ENCODE assay signal across 9 cellular contexts in genomic region chr7:69739182-69739581, GRCh38.
A peak's percentile ranks its signal among the peaks of the same experiment; 100 is the strongest.
DNase-seq lines count a peak whose midpoint lies in the region; ATAC-seq and TF ChIP-seq lines count a peak whose summit lies in the region.
"Had no signal": no experiment of that assay in that cellular context is flagged by ENCODE, and none has a peak within 500 bp of the region (broad histone marks: within the 10 kb centered on the region; RNA-seq: fewer than 3 reads in every experiment).

No MANE protein-coding gene starts in this region.

- H3K4me1 ChIP-seq in suprapubic skin, result peaks cover 30% of the 10 kb centered on the region

- 70% methylated on average over 1 of the region's 1 CpG for WGBS in suprapubic skin

- H3K27me3 ChIP-seq in neural cell (ENCODE audit: insufficient read depth, low read depth, low read length) (no peaks in the 10 kb centered on the region), suprapubic skin (no peaks in the 10 kb centered on the region)

- H3F3A ChIP-seq in neural cell (ENCODE audit: insufficient read depth, low read length, poor library complexity, severe bottlenecking), result peaks cover 5% of the 10 kb centered on the region

- no peak for TF ChIP-seq CTCF in neural cell (IDR thresholded peaks at IDR 0.05; ENCODE audit: poor library complexity, severe bottlenecking)
- TF ChIP-seq CTCF in suprapubic skin (IDR thresholded peaks at IDR 0.05), result no peak

- H3K9me3 ChIP-seq in neural cell (ENCODE audit: low read length) (no peaks in the 10 kb centered on the region), suprapubic skin (no peaks in the 10 kb centered on the region)

- peaks cover 57% of the 10 kb centered on the region for H3K79me2 ChIP-seq in neural cell (replicated peaks; ENCODE audit: insufficient read depth, low read length)

- peak overlapping the region; percentile 77 for H3K4me2 ChIP-seq in neural cell (ENCODE audit: low read length)

- TF ChIP-seq RAD21 in neural cell (conservative IDR thresholded peaks at IDR 0.05), result no peak

- no peaks in the 10 kb centered on the region for H4K20me1 ChIP-seq in neural cell (ENCODE audit: insufficient read depth)

- H3K9ac ChIP-seq in neural cell (ENCODE audit: low read length), result peak overlapping the region; percentile 52

- no peaks in the 10 kb centered on the region for H3K36me3 ChIP-seq in neural cell (ENCODE audit: insufficient read depth, low read length)
- no peaks in the 10 kb centered on the region for H3K36me3 ChIP-seq in suprapubic skin

- ATAC-seq in GM18505 (IDR thresholded peaks at IDR 0.05; ENCODE audit: unreplicated experiment) (peak; percentile 55), GM21381 (IDR thresholded peaks at IDR 0.05; ENCODE audit: unreplicated experiment) (peak; percentile 67), HG03469 (IDR thresholded peaks at IDR 0.05; ENCODE audit: unreplicated experiment) (peak; percentile 55)

- no peak for TF ChIP-seq POLR2A in GM18505 (IDR thresholded peaks at IDR 0.05; ENCODE audit: borderline replicate concordance, extremely low read depth, insufficient read depth, insufficient read length)
- no peak for TF ChIP-seq POLR2A in suprapubic skin (IDR thresholded peaks at IDR 0.05)

- TF ChIP-seq EP300 in neural cell (conservative IDR thresholded peaks at IDR 0.05; ENCODE audit: poor library complexity, severe bottlenecking), result no peak
- TF ChIP-seq EP300 in suprapubic skin (IDR thresholded peaks at IDR 0.05), result no peak

- no peaks in the 10 kb centered on the region for H3K9me2 ChIP-seq in neural cell (ENCODE audit: insufficient read depth, low read length)

- no peak for DNase-seq in HUDEP-2 (lab: John Stamatoyannopoulos, UW; ENCODE audit: unreplicated experiment in 76 of 76)
- DNase-seq in amniotic stem cell (lab: John Stamatoyannopoulos, UW), result no peak
- no peak for DNase-seq in suprapubic skin (ENCODE audit: low spot score in 2 of 2)
- no peak for DNase-seq in NCI-H1436 treated with DMSO at 0.1 percent for 48 hours (lab: John Stamatoyannopoulos, UW)

- H3K4me3 ChIP-seq in neural cell (ENCODE audit: low read length) (peak overlapping the region; percentile 52), suprapubic skin (no peak overlapping the region)

- H2AFZ ChIP-seq in neural cell (ENCODE audit: low read depth, low read length), result no peak overlapping the region

- H3K27ac ChIP-seq in neural cell (ENCODE audit: low read length), result peak overlapping the region; percentile 88
- no peak overlapping the region for H3K27ac ChIP-seq in suprapubic skin
- H3K27ac ChIP-seq: HL-60 had no signal

TF ChIP-seq in neural cell, 6 proteins besides CTCF, POLR2A, EP300 and RAD21:
- no peak for TF ChIP-seq POLR2AphosphoS5 (IDR thresholded peaks at IDR 0.05)
- no peak for TF ChIP-seq TAF1 (IDR thresholded peaks at IDR 0.05; ENCODE audit: low read depth)
- TF ChIP-seq, protein P1, sequence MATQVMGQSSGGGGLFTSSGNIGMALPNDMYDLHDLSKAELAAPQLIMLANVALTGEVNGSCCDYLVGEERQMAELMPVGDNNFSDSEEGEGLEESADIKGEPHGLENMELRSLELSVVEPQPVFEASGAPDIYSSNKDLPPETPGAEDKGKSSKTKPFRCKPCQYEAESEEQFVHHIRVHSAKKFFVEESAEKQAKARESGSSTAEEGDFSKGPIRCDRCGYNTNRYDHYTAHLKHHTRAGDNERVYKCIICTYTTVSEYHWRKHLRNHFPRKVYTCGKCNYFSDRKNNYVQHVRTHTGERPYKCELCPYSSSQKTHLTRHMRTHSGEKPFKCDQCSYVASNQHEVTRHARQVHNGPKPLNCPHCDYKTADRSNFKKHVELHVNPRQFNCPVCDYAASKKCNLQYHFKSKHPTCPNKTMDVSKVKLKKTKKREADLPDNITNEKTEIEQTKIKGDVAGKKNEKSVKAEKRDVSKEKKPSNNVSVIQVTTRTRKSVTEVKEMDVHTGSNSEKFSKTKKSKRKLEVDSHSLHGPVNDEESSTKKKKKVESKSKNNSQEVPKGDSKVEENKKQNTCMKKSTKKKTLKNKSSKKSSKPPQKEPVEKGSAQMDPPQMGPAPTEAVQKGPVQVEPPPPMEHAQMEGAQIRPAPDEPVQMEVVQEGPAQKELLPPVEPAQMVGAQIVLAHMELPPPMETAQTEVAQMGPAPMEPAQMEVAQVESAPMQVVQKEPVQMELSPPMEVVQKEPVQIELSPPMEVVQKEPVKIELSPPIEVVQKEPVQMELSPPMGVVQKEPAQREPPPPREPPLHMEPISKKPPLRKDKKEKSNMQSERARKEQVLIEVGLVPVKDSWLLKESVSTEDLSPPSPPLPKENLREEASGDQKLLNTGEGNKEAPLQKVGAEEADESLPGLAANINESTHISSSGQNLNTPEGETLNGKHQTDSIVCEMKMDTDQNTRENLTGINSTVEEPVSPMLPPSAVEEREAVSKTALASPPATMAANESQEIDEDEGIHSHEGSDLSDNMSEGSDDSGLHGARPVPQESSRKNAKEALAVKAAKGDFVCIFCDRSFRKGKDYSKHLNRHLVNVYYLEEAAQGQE (IDR thresholded peaks at IDR 0.05; ENCODE audit: borderline replicate concordance), result no peak
- TF ChIP-seq EZH2 (IDR thresholded peaks at IDR 0.05; ENCODE audit: borderline replicate concordance, insufficient read depth, low read length, poor library complexity, severe bottlenecking), result no peak
- TF ChIP-seq MXI1 (conservative IDR thresholded peaks at IDR 0.05; ENCODE audit: poor library complexity, severe bottlenecking), result no peak
- no peak for TF ChIP-seq SMC3 (conservative IDR thresholded peaks at IDR 0.05; ENCODE audit: poor library complexity)
